8 cellular contexts compared by ENCODE assay signal in the genomic region with DNA sequence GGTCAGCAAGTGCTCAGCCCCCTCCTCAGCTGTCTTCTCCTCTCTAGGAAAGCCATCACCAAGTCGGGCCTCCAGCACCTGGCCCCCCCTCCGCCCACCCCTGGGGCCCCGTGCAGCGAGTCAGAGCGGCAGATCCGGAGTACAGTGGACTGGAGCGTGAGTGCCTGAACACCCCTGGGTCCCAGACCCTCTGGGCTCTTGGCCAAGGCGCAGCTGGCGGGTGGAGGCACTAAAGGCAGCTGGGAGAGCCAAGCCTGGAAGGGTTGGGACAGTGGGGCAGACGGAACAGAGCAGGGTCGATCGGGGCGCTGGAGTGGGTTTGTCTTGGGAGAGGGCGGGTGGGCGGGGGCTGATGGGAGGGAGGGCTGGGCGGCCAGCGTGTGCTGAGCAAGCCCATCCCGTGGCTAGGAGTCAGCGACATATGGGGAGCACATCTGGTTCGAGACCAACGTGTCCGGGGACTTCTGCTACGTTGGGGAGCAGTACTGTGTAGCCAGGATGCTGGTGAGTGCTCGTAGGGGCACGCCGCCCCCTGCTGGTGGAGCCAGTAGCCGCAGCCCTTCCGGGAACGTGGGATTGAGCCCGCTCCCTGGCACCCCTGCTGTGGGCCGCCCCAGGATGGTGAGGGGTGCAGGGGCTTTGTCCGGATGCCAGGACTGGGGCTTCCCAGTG. TPM values are rescaled to one million over a fixed set of nuclear protein-coding genes. Genes with fewer than 3 reads are reported as not detected.
DNase-seq lines count a peak whose midpoint lies in the region; ATAC-seq, FAIRE-seq and TF ChIP-seq lines count a peak whose summit lies in the region.

No MANE protein-coding gene starts in this region.

- BruUV-seq in endothelial cell of umbilical vein (replicated peaks; lab: Mats Ljungman, UMichigan), result no TSS peak

- H3K79me2 ChIP-seq in endothelial cell of umbilical vein (ENCODE audit: control insufficient read depth, insufficient read depth, low read length), result peaks cover 19% of the 10 kb centered on the region
- H3K79me2 ChIP-seq in neural cell (replicated peaks; ENCODE audit: insufficient read depth, low read length), result no peaks in the 10 kb centered on the region

- no peak overlapping the region for H2AFZ ChIP-seq in endothelial cell of umbilical vein (ENCODE audit: low read depth, low read length)
- H2AFZ ChIP-seq in neural cell (ENCODE audit: low read depth, low read length), result no peak overlapping the region

- H3K27me3 ChIP-seq in endothelial cell of umbilical vein (ENCODE audit: control insufficient read depth in 2 of 2, insufficient read depth in 2 of 2, low read length in 2 of 2) (no peaks in the 10 kb centered on the region), neural cell (ENCODE audit: insufficient read depth, low read depth, low read length) (no peaks in the 10 kb centered on the region), tibial nerve (no peaks in the 10 kb centered on the region)

- peaks cover 0 to 13% of the 10 kb centered on the region in 2 experiments for H3K36me3 ChIP-seq in endothelial cell of umbilical vein (ENCODE audit: control insufficient read depth in 2 of 2, extremely low read depth in 1 of 2, insufficient read depth in 2 of 2, low read length in 2 of 2)
- H3K36me3 ChIP-seq in neural cell (ENCODE audit: insufficient read depth, low read length), result no peaks in the 10 kb centered on the region
- H3K36me3 ChIP-seq in tibial nerve, result peaks cover 0 to 37% (median 0%) of the 10 kb centered on the region in 3 donors

- H3K9ac ChIP-seq in endothelial cell of umbilical vein (replicated peaks; ENCODE audit: extremely low read depth, insufficient read depth, low read length), result no peak overlapping the region
- H3K9ac ChIP-seq in neural cell (ENCODE audit: low read length), result no peak overlapping the region

- H3K36me3 Mint-ChIP-seq in activated CD8-positive, alpha-beta memory T cell treated with anti-CD3 and anti-CD28 coated beads, Interleukin-2, amount 10 ng/mL, durations not matched to agents 7 days and 5 days, result peaks cover 10% of the 10 kb centered on the region

- TF ChIP-seq CTCF in endothelial cell of umbilical vein (IDR thresholded peaks at IDR 0.05; ENCODE audit: extremely low read depth in 1 of 2, insufficient read depth in 1 of 2, low read depth in 1 of 2, low read length in 2 of 2) (peak; percentile 77 to 93), neural cell (IDR thresholded peaks at IDR 0.05; ENCODE audit: poor library complexity, severe bottlenecking) (peak; percentile 77), tibial nerve (IDR thresholded peaks at IDR 0.05) (peak; percentile 85 to 95 (median 93))

- H3F3A ChIP-seq in neural cell (ENCODE audit: insufficient read depth, low read length, poor library complexity, severe bottlenecking), result no peaks in the 10 kb centered on the region

- peaks cover 22% of the 10 kb centered on the region for H3K4me1 Mint-ChIP-seq in activated CD8-positive, alpha-beta memory T cell treated with anti-CD3 and anti-CD28 coated beads, Interleukin-2, amount 10 ng/mL, durations not matched to agents 7 days and 5 days

- CTCF ChIA-PET in activated CD8-positive, alpha-beta memory T cell treated with anti-CD3 and anti-CD28 coated beads, Interleukin-2, amount 10 ng/mL, durations not matched to agents 7 days and 5 days (lab: Charles Lee), result interaction anchor here (1.0 to 26.5 kb wide), 8 partner anchors 11 to 129 kb away, joined by 3 to 444 read pairs (median 10); partner anchors contain the start of gene DGKZ
- CTCF ChIA-PET in endothelial cell of umbilical vein (lab: Charles Lee), result interaction anchor here (2.7 to 11.6 kb wide), 2 partner anchors 15 to 24 kb away, joined by 9 to 200 read pairs; partner anchors contain the start of genes CHRM4 and DGKZ

- POLR2A ChIA-PET in endothelial cell of umbilical vein (lab: Charles Lee), result no interaction called here

- H4K20me1 ChIP-seq in endothelial cell of umbilical vein (replicated peaks; ENCODE audit: control insufficient read depth, extremely low read depth, insufficient read depth, low read length) (no peaks in the 10 kb centered on the region), neural cell (ENCODE audit: insufficient read depth) (no peaks in the 10 kb centered on the region)

- no peaks in the 10 kb centered on the region for H3K27me3 Mint-ChIP-seq in activated CD8-positive, alpha-beta memory T cell treated with anti-CD3 and anti-CD28 coated beads, Interleukin-2, amount 10 ng/mL, durations not matched to agents 7 days and 5 days

- TF ChIP-seq RAD21 in neural cell (conservative IDR thresholded peaks at IDR 0.05), result peak; percentile 75

- whole genome bisulfite sequencing in tibial nerve, 2 donors, result 6 to 14% methylated on average over 7 to 30 of the region's 32 CpGs

- TF ChIP-seq EP300 in neural cell (conservative IDR thresholded peaks at IDR 0.05; ENCODE audit: poor library complexity, severe bottlenecking) (no peak), tibial nerve (IDR thresholded peaks at IDR 0.05) (no peak)

- H3K4me2 ChIP-seq in endothelial cell of umbilical vein (ENCODE audit: insufficient read depth, low read length) (no peak overlapping the region), neural cell (ENCODE audit: low read length) (no peak overlapping the region)

- peak; percentile 81 for FAIRE-seq in endothelial cell of umbilical vein (lab: Jason Lieb, UNC)

- H3K4me1 ChIP-seq in endothelial cell of umbilical vein (ENCODE audit: control insufficient read depth, extremely low read depth, insufficient read depth, low read length) (peaks cover 18% of the 10 kb centered on the region), tibial nerve (peaks cover 0 to 44% (median 23%) of the 10 kb centered on the region in 4 donors)

- dilution Hi-C loops in endothelial cell of umbilical vein (cut with MboI; ENCODE audit: extremely low pct_ligation_motif_present, low sequenced_read_pairs), result no loop called here

- peak; percentile 60 for ATAC-seq in GM21515 (IDR thresholded peaks at IDR 0.05; ENCODE audit: unreplicated experiment)
- peak; percentile 93 for ATAC-seq in activated CD8-positive, alpha-beta memory T cell treated with anti-CD3 and anti-CD28 coated beads, Interleukin-2, amount 10 ng/mL, durations not matched to agents 7 days and 5 days

- H3K4me3 ChIP-seq in endothelial cell of umbilical vein (replicated peaks in 1 of 3; ENCODE audit: insufficient read depth in 1 of 3, low read depth in 1 of 3, low read length in 3 of 3) (no peak overlapping the region), neural cell (ENCODE audit: low read length) (no peak overlapping the region), tibial nerve (no peak overlapping the region)

- no peak overlapping the region for H3K4me3 Mint-ChIP-seq in activated CD8-positive, alpha-beta memory T cell treated with anti-CD3 and anti-CD28 coated beads, Interleukin-2, amount 10 ng/mL, durations not matched to agents 7 days and 5 days

- H3K9me3 Mint-ChIP-seq in activated CD8-positive, alpha-beta memory T cell treated with anti-CD3 and anti-CD28 coated beads, Interleukin-2, amount 10 ng/mL, durations not matched to agents 7 days and 5 days (ENCODE audit: low read depth), result no peaks in the 10 kb centered on the region

- H3K9me3 ChIP-seq in endothelial cell of umbilical vein (replicated peaks; ENCODE audit: control insufficient read depth, insufficient read depth, low read length), result no peaks in the 10 kb centered on the region
- H3K9me3 ChIP-seq in neural cell (ENCODE audit: low read length), result no peaks in the 10 kb centered on the region
- H3K9me3 ChIP-seq in tibial nerve, result no peaks in the 10 kb centered on the region

- intact Hi-C loops in endothelial cell of umbilical vein (cut with micrococcal nuclease), result loop anchor here (1.0 kb wide), 3 partner anchors 15 to 128 kb away; partner anchors contain the start of gene DGKZ

- TF ChIP-seq POLR2A in endothelial cell of umbilical vein (IDR thresholded peaks at IDR 0.05; ENCODE audit: low read depth, low read length) (no peak), tibial nerve (IDR thresholded peaks at IDR 0.05) (no peak)

- no peak overlapping the region for H3K27ac Mint-ChIP-seq in activated CD8-positive, alpha-beta memory T cell treated with anti-CD3 and anti-CD28 coated beads, Interleukin-2, amount 10 ng/mL, durations not matched to agents 7 days and 5 days

- no peak overlapping the region for H3K27ac ChIP-seq in endothelial cell of umbilical vein (ENCODE audit: insufficient read depth, low read depth, low read length)
- H3K27ac ChIP-seq in neural cell (ENCODE audit: low read length), result no peak overlapping the region
- H3K27ac ChIP-seq in tibial nerve, result peak overlapping the region in 2 of 4 donors; percentile 46 to 59

- DNase-seq in COLO668 (lab: John Stamatoyannopoulos, UW; ENCODE audit: unreplicated experiment), result peak; percentile 70
- DNase-seq in NCI-H1092 treated with DMSO at 0.1 percent for 48 hours (lab: John Stamatoyannopoulos, UW), result peak; percentile 21
- DNase-seq in activated CD8-positive, alpha-beta memory T cell treated with anti-CD3 and anti-CD28 coated beads, Interleukin-2, amount 10 ng/mL, durations not matched to agents 7 days and 5 days, result peak; percentile 85
- peak; percentile 43 for DNase-seq in endothelial cell of umbilical vein (ENCODE audit: low read depth, low spot score)
- peak; percentile 59 to 67 for DNase-seq in tibial nerve (ENCODE audit: low spot score in 2 of 2)
- no peak for DNase-seq in RKO (ENCODE audit: low spot score)

- H3K9me1 ChIP-seq in endothelial cell of umbilical vein (replicated peaks; ENCODE audit: control insufficient read depth, extremely low read depth, insufficient read depth, low read length), result no peaks in the 10 kb centered on the region

- H3K9me2 ChIP-seq in neural cell (ENCODE audit: insufficient read depth, low read length), result no peaks in the 10 kb centered on the region

RNA-seq across cellular contexts. Expression of gene MDK, which starts 14.1 kb away (rescaled TPM):
- 1 to 10 TPM; 1.6 to 5.0 TPM for total RNA-seq in activated CD8-positive, alpha-beta memory T cell treated with anti-CD3 and anti-CD28 coated beads, Interleukin-2, amount 10 ng/mL, durations not matched to agents 7 days and 5 days
- total RNA-seq in endothelial cell of umbilical vein (331 and 336 TPM in 2 replicates), tibial nerve (100 to 1,000 TPM in 1 of 4 donors, 10 to 100 TPM in 3; 48.1 to 107 (median 57.3) TPM)
- polyA plus RNA-seq in endothelial cell of umbilical vein (893 and 985 TPM in 2 replicates), neural cell (90.3 and 120 TPM in 2 replicates)
- polyA plus RNA-seq in endothelial cell of umbilical vein (2011; cell fraction: cytosol; rRNA removed), result 1,084 and 1,357 TPM in 2 replicates
- 265 and 313 TPM in 2 replicates for polyA plus RNA-seq in endothelial cell of umbilical vein (2011; cell fraction: nucleus; rRNA removed)
- 568 and 909 TPM in 2 replicates for polyA plus RNA-seq in endothelial cell of umbilical vein (2012)
- polyA minus RNA-seq in endothelial cell of umbilical vein (140 and 146 TPM in 2 replicates), neural cell (34.3 and 38.1 TPM in 2 replicates)
- polyA minus RNA-seq in endothelial cell of umbilical vein (2011; cell fraction: cytosol; rRNA and poly(A)+ RNA removed), result not detected
- polyA minus RNA-seq in endothelial cell of umbilical vein (2011; cell fraction: nucleus; rRNA and poly(A)+ RNA removed), result 15.5 and 33.7 TPM in 2 replicates

RNA-seq across cellular contexts. Expression of gene DGKZ, which starts 20.1 kb away (rescaled TPM):
- 100 to 1,000 TPM in 1 of 2 experiments, 10 to 100 TPM in 1; 96.9 to 132 TPM for total RNA-seq in activated CD8-positive, alpha-beta memory T cell treated with anti-CD3 and anti-CD28 coated beads, Interleukin-2, amount 10 ng/mL, durations not matched to agents 7 days and 5 days
- total RNA-seq in endothelial cell of umbilical vein, result 87.1 and 88.8 TPM in 2 replicates
- 127 and 170 TPM in 2 replicates for polyA plus RNA-seq in endothelial cell of umbilical vein
- polyA plus RNA-seq in endothelial cell of umbilical vein (2011; cell fraction: cytosol; rRNA removed), result 69.0 and 76.0 TPM in 2 replicates
- 204 and 251 TPM in 2 replicates for polyA plus RNA-seq in endothelial cell of umbilical vein (2011; cell fraction: nucleus; rRNA removed)
- 59.6 and 63.6 TPM in 2 replicates for polyA plus RNA-seq in endothelial cell of umbilical vein (2012)
- 55.0 and 79.1 TPM in 2 replicates for polyA minus RNA-seq in endothelial cell of umbilical vein
- polyA minus RNA-seq in endothelial cell of umbilical vein (2011; cell fraction: cytosol; rRNA and poly(A)+ RNA removed), result 71.7 TPM
- polyA minus RNA-seq in endothelial cell of umbilical vein (2011; cell fraction: nucleus; rRNA and poly(A)+ RNA removed), result 47.8 and 91.7 TPM in 2 replicates
- polyA plus RNA-seq in neural cell, result 55.7 and 91.0 TPM in 2 replicates
- 62.5 and 66.7 TPM in 2 replicates for polyA minus RNA-seq in neural cell
- total RNA-seq in tibial nerve, result 100 to 1,000 TPM in 1 of 4 donors, 10 to 100 TPM in 3; 41.2 to 105 (median 49.6) TPM

RNA-seq across cellular contexts. Expression of gene CHRM4, which starts 24.2 kb away (rescaled TPM):
- under 1 TPM in 1 of 2 experiments, not detected in 1; 0.18 TPM for total RNA-seq in activated CD8-positive, alpha-beta memory T cell treated with anti-CD3 and anti-CD28 coated beads, Interleukin-2, amount 10 ng/mL, durations not matched to agents 7 days and 5 days
- total RNA-seq in endothelial cell of umbilical vein (0.22 TPM in 1 of 2 replicates, not detected in the other), tibial nerve (1 to 10 TPM in 1 of 4 donors, not detected in 3; 1.2 TPM)
- polyA plus RNA-seq in endothelial cell of umbilical vein (0.04 and 0.13 TPM in 2 replicates), neural cell (8.2 and 11.6 TPM in 2 replicates)
- 0.05 and 0.13 TPM in 2 replicates for polyA plus RNA-seq in endothelial cell of umbilical vein (2011; cell fraction: cytosol; rRNA removed)
- polyA plus RNA-seq in endothelial cell of umbilical vein (2011; cell fraction: nucleus; rRNA removed), result 0.29 and 0.38 TPM in 2 replicates
- 0.21 and 0.27 TPM in 2 replicates for polyA plus RNA-seq in endothelial cell of umbilical vein (2012)
- polyA minus RNA-seq in endothelial cell of umbilical vein (0.19 TPM in 1 of 2 replicates, not detected in the other), neural cell (18.4 and 24.1 TPM in 2 replicates)
- not detected for polyA minus RNA-seq in endothelial cell of umbilical vein (2011; cell fraction: cytosol; rRNA and poly(A)+ RNA removed)
- 0.58 TPM in 1 of 2 replicates, not detected in the other for polyA minus RNA-seq in endothelial cell of umbilical vein (2011; cell fraction: nucleus; rRNA and poly(A)+ RNA removed)

Comparison
In these comparisons a context has a peak if more than half of its experiments do, and no peak if none do; other contexts are left out.
1. RNA of gene MDK, which starts 14.1 kb away (total RNA-seq): 331 to 336 TPM in endothelial cell of umbilical vein and 48.1 to 107 TPM in tibial nerve; 1.6 to 5.0 TPM in activated CD8-positive, alpha-beta memory T cell treated with anti-CD3 and anti-CD28 coated beads, Interleukin-2, amount 10 ng/mL, durations not matched to agents 7 days and 5 days; every median in the first group is over 4 times any median in the second.
2. Peak in every context shown above with its lines, with median percentiles within 50 percentile points of each other: CTCF ChIP-seq.